19 cellular contexts compared by ENCODE assay signal in genomic region chr7:127678330-127678729, GRCh38. TPM values are rescaled to one million over a fixed set of nuclear protein-coding genes. Genes with fewer than 3 reads are reported as not detected.
DNase-seq lines count a peak whose midpoint lies in the region; ATAC-seq, FAIRE-seq and TF ChIP-seq lines count a peak whose summit lies in the region.
"Had no signal": no experiment of that assay in that cellular context is flagged by ENCODE, and none has a peak within 500 bp of the region (broad histone marks: within the 10 kb centered on the region; RNA-seq: fewer than 3 reads in every experiment).

No MANE protein-coding gene starts in this region.

- intact Hi-C loops in gastrocnemius medialis (cut with DNase I; ENCODE audit: low total_unique reads) = no loop called here

- peaks cover 99% of the 10 kb centered on the region for H3K79me2 ChIP-seq in astrocyte (ENCODE audit: insufficient read depth, low read length)

- H3K27ac Mint-ChIP-seq in astrocyte (ENCODE audit: unreplicated experiment) = peak overlapping the region; percentile 18
- H3K27ac Mint-ChIP-seq: CD4-positive, CD25-positive, alpha-beta regulatory T cell; stimulated activated memory B cell treated with anti-CD40 and anti-IgM and Interleukin-4, amounts not matched to agents 10 μg/mL and 1 μg/mL and 100 μg/mL, for 72 hours; type B pancreatic cell had no signal

- H3K27ac ChIP-seq in HUES48 (ENCODE audit: low read depth, low read length) (peak overlapping the region; percentile 32), astrocyte (ENCODE audit: low read depth, low read length) (peak overlapping the region; percentile 34), gastrocnemius medialis (no peak overlapping the region)
- H3K27ac ChIP-seq: brain microvascular endothelial cell, foreskin keratinocyte, neutrophil had no signal

- H4K20me1 ChIP-seq in astrocyte (ENCODE audit: insufficient read depth, low read length) = peaks cover 90% of the 10 kb centered on the region

- peaks cover 43% of the 10 kb centered on the region for H3K4me1 Mint-ChIP-seq in astrocyte (ENCODE audit: low read depth, unreplicated experiment)

- no peak for TF ChIP-seq POLR2A in gastrocnemius medialis (IDR thresholded peaks at IDR 0.05)

- H3K9me3 ChIP-seq in HUES48 (ENCODE audit: control insufficient read depth, insufficient read depth, low read length) = no peaks in the 10 kb centered on the region
- no peaks in the 10 kb centered on the region for H3K9me3 ChIP-seq in astrocyte (ENCODE audit: insufficient read depth, low read depth, low read length)
- no peaks in the 10 kb centered on the region for H3K9me3 ChIP-seq in gastrocnemius medialis
- H3K9me3 ChIP-seq: neutrophil had no signal

- ATAC-seq in left lobe of liver = peak; percentile 45
- ATAC-seq in HG02885 (IDR thresholded peaks at IDR 0.05; ENCODE audit: poor library complexity, unreplicated experiment) = no peak
- ATAC-seq in gastrocnemius medialis = no peak
- no peak for ATAC-seq in GM21576 (IDR thresholded peaks at IDR 0.05; ENCODE audit: unreplicated experiment)
- ATAC-seq: foreskin keratinocyte had no signal

- H3K36me3 ChIP-seq in HUES48 (ENCODE audit: control insufficient read depth, insufficient read depth, low read length) (peaks cover 12% of the 10 kb centered on the region; the same call in 1 of the 2 replicates), astrocyte (ENCODE audit: insufficient read depth, low read length) (peaks cover 3% of the 10 kb centered on the region), gastrocnemius medialis (peaks cover 0 to 5% of the 10 kb centered on the region in 2 donors)
- H3K36me3 ChIP-seq: neutrophil had no signal

- peaks cover 15% of the 10 kb centered on the region for H3K36me3 Mint-ChIP-seq in astrocyte (ENCODE audit: low read depth, unreplicated experiment)

- H3K4me3 ChIP-seq in HUES48 (ENCODE audit: low read depth, low read length) = no peak overlapping the region
- H3K4me3 ChIP-seq in astrocyte (ENCODE audit: insufficient read depth, low read depth, low read length) = no peak overlapping the region
- no peak overlapping the region for H3K4me3 ChIP-seq in gastrocnemius medialis

- no peaks in the 10 kb centered on the region for H3K27me3 ChIP-seq in HUES48 (ENCODE audit: control insufficient read depth, insufficient read depth, low read length)
- H3K27me3 ChIP-seq in astrocyte (ENCODE audit: insufficient read depth, low read length) = no peaks in the 10 kb centered on the region
- H3K27me3 ChIP-seq in gastrocnemius medialis = no peaks in the 10 kb centered on the region
- H3K27me3 ChIP-seq: brain microvascular endothelial cell, foreskin keratinocyte, neutrophil had no signal

- no peak for FAIRE-seq in astrocyte (lab: Jason Lieb, UNC)
- FAIRE-seq: G401.6 had no signal

- in situ Hi-C loops in G401 (cut with HindIII; ENCODE audit: low sequenced_read_pairs) (no loop called here), gastrocnemius medialis (cut with MboI; ENCODE audit: low sequenced_read_pairs in 4 of 4) (no loop called here)

- H3K4me1 ChIP-seq in HUES48 (ENCODE audit: control insufficient read depth, insufficient read depth, low read length) (peaks cover 71% of the 10 kb centered on the region), astrocyte (ENCODE audit: insufficient read depth, low read length) (peaks cover 25% of the 10 kb centered on the region), gastrocnemius medialis (peaks cover 6 to 7% of the 10 kb centered on the region in 2 donors)

- no peak overlapping the region for H3K4me3 Mint-ChIP-seq in astrocyte (ENCODE audit: unreplicated experiment)
- H3K4me3 Mint-ChIP-seq: stimulated activated memory B cell treated with anti-CD40 and anti-IgM and Interleukin-4, amounts not matched to agents 10 μg/mL and 1 μg/mL and 100 μg/mL, for 72 hours; type B pancreatic cell had no signal

- H3K9ac ChIP-seq in HUES48 (ENCODE audit: low read depth, low read length) (no peak overlapping the region), astrocyte (ENCODE audit: low read length) (peak overlapping the region; percentile 12)

- no peaks in the 10 kb centered on the region for H3K27me3 Mint-ChIP-seq in astrocyte (ENCODE audit: low read depth, unreplicated experiment)
- H3K27me3 Mint-ChIP-seq: CD4-positive, CD25-positive, alpha-beta regulatory T cell; stimulated activated memory B cell treated with anti-CD40 and anti-IgM and Interleukin-4, amounts not matched to agents 10 μg/mL and 1 μg/mL and 100 μg/mL, for 72 hours; type B pancreatic cell had no signal

- H3K4me2 ChIP-seq in astrocyte (ENCODE audit: low read length) = peak overlapping the region; percentile 70

- H3K9me3 Mint-ChIP-seq in astrocyte (ENCODE audit: unreplicated experiment) = no peaks in the 10 kb centered on the region

- DNase-seq in G401 (ENCODE audit: low spot score) (peak; percentile 69), astrocyte (ENCODE audit: low read depth) (peak; percentile 63), left lobe of liver (ENCODE audit: low spot score) (no peak), gastrocnemius medialis (no peak)
- DNase-seq: activated CD4-positive, alpha-beta T cell treated with anti-CD3 and anti-CD28 coated beads for 4 hours; effector CD8-positive, alpha-beta T cell; foreskin keratinocyte; mammary epithelial cell; NCI-H1417 treated with DMSO at 0.1 percent for 48 hours; NCI-H526 had no signal

- H2AFZ ChIP-seq in astrocyte (ENCODE audit: low read depth, low read length) = no peak overlapping the region

- TF ChIP-seq CTCF in astrocyte (IDR thresholded peaks at IDR 0.05; ENCODE audit: insufficient read depth, low read depth, low read length) (no peak), gastrocnemius medialis (IDR thresholded peaks at IDR 0.05 in 4 of 5, conservative IDR thresholded peaks at IDR 0.05 in 1 of 5) (no peak)

RNA-seq across cellular contexts. Expression of gene SND1, which starts 26.3 kb away (rescaled TPM):
- total RNA-seq in G401 (2014; rRNA removed; shearing (Covaris generic)) = 92.4 and 98.0 TPM in 2 replicates
- total RNA-seq in astrocyte (267 and 278 TPM in 2 replicates), left lobe of liver (152 TPM), gastrocnemius medialis (10 to 100 TPM; 30.4 to 73.0 (median 50.3) TPM)

Comparison
In these comparisons a context has a peak if more than half of its experiments do, and no peak if none do; other contexts are left out.
1. DNase-seq: peak in G401 (single experiment) and astrocyte (single experiment); none in left lobe of liver (single experiment) and gastrocnemius medialis (0 of 2).
2. H3K27ac ChIP-seq: peak in HUES48 (single experiment) and astrocyte (single experiment); none in gastrocnemius medialis (0 of 4).